Comparison of ENCODE assay signal across 1 cellular context in genomic region chr1:15938628-15939161, GRCh38.
TF ChIP-seq lines count a peak whose summit lies in the region.

No MANE protein-coding gene starts in this region.

TF ChIP-seq in K562, 482 proteins besides CTCF, POLR2A, EP300 and RAD21 (continued from another document):
- TF ChIP-seq, protein P1, sequence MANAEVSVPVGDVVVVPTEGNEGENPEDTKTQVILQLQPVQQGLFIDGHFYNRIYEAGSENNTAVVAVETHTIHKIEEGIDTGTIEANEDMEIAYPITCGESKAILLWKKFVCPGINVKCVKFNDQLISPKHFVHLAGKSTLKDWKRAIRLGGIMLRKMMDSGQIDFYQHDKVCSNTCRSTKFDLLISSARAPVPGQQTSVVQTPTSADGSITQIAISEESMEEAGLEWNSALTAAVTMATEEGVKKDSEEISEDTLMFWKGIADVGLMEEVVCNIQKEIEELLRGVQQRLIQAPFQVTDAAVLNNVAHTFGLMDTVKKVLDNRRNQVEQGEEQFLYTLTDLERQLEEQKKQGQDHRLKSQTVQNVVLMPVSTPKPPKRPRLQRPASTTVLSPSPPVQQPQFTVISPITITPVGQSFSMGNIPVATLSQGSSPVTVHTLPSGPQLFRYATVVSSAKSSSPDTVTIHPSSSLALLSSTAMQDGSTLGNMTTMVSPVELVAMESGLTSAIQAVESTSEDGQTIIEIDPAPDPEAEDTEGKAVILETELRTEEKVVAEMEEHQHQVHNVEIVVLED (CRISPR knock-in tag; IDR thresholded peaks at IDR 0.05): no peak
- TF ChIP-seq E2F3 (CRISPR knock-in tag; IDR thresholded peaks at IDR 0.05) (no peak), NONO (IDR thresholded peaks at IDR 0.05; ENCODE audit: low read depth in 2 of 2, low read length in 1 of 2) (no peak), FOXM1 (IDR thresholded peaks at IDR 0.05; ENCODE audit: low read depth) (no peak), FOXM1 (CRISPR knock-in tag; IDR thresholded peaks at IDR 0.05; ENCODE audit: low read depth) (0 out of 2 replicates have a peak, but pooled peaks have one; percentile 65), POLR2G (IDR thresholded peaks at IDR 0.05; ENCODE audit: low read depth, low read length) (peak; percentile 56), DPF2 (IDR thresholded peaks at IDR 0.05) (no peak), HLTF (IDR thresholded peaks at IDR 0.05) (no peak), POLR2B (IDR thresholded peaks at IDR 0.05; ENCODE audit: low read depth, partially characterized antibody) (no peak), CAMTA2 (CRISPR knock-in tag; conservative IDR thresholded peaks at IDR 0.05) (no peak), ZNF395 (CRISPR knock-in tag; IDR thresholded peaks at IDR 0.05) (no peak), CBX2 (IDR thresholded peaks at IDR 0.05; ENCODE audit: insufficient read depth, low read length, poor library complexity, severe bottlenecking) (no peak), MTA1 (IDR thresholded peaks at IDR 0.05; ENCODE audit: borderline replicate concordance) (no peak), EWSR1 (IDR thresholded peaks at IDR 0.05; ENCODE audit: borderline replicate concordance, low read depth, partially characterized antibody) (no peak)
